ENCODE assay signal across 23 cellular contexts in genomic region chrX:38651625-38652601, GRCh38.
DNase-seq lines count a peak whose midpoint lies in the region; ATAC-seq and FAIRE-seq lines count a peak whose summit lies in the region.
"Had no signal": no experiment of that assay in that cellular context is flagged by ENCODE, and none has a peak within 500 bp of the region (broad histone marks: within the 10 kb centered on the region; RNA-seq: fewer than 3 reads in every experiment).

No MANE protein-coding gene starts in this region.

- DNase-seq in Right ventricle myocardium inferior (ENCODE audit: missing footprints) (no peak), cardiac septum (ENCODE audit: low spot score) (no peak), kidney tubule cell (ENCODE audit: low spot score) (no peak), D341Med (ENCODE audit: low spot score) (no peak), DMS79 treated with DMSO at 0.1 percent for 48 hours (lab: John Stamatoyannopoulos, UW) (no peak)
- no peak for DNase-seq in effector memory CD8-positive, alpha-beta T cell
- DNase-seq: 8988T; activated CD4-positive, alpha-beta T cell treated with anti-CD3 and anti-CD28 coated beads, Interleukin-2, amount 10 ng/mL, durations not matched to agents 24 days and 14 days; activated naive CD4-positive, alpha-beta T cell treated with anti-CD3 and anti-CD28 coated beads, Interleukin-2, amount 10 ng/mL, durations not matched to agents 7 days and 5 days; amniotic stem cell; cortex of kidney; DMS53; esophagus squamous epithelium; GM23248; HFFc6; mammary epithelial cell; NCI-H1930; NCI-H2227 treated with DMSO at 0.1 percent for 48 hours; NCI-H69 had no signal

- H3K4me1 Mint-ChIP-seq in effector memory CD8-positive, alpha-beta T cell (ENCODE audit: low read depth in 2 of 2) = no peaks in the 10 kb centered on the region
- H3K4me1 Mint-ChIP-seq: activated CD4-positive, alpha-beta T cell treated with anti-CD3 and anti-CD28 coated beads, Interleukin-2, amount 10 ng/mL, durations not matched to agents 24 days and 14 days; activated naive CD4-positive, alpha-beta T cell treated with anti-CD3 and anti-CD28 coated beads, Interleukin-2, amount 10 ng/mL, durations not matched to agents 7 days and 5 days had no signal

- ATAC-seq in Right ventricle myocardium inferior (peak; percentile 71), HG03378 (IDR thresholded peaks at IDR 0.05; ENCODE audit: unreplicated experiment) (peak; percentile 65)
- no peak for ATAC-seq in effector memory CD8-positive, alpha-beta T cell (replicated peaks)

- intact Hi-C loops in Right ventricle myocardium inferior (cut with DNase I) (loop anchor here (5.0 to 10.0 kb wide), 3 partner anchors 90 to 317 kb away; partner anchors contain the start of gene TSPAN7), cardiac septum (cut with DNase I) (no loop called here)

- H3K4me3 Mint-ChIP-seq in effector memory CD8-positive, alpha-beta T cell = no peak overlapping the region
- H3K4me3 Mint-ChIP-seq: activated CD4-positive, alpha-beta T cell treated with anti-CD3 and anti-CD28 coated beads, Interleukin-2, amount 10 ng/mL, durations not matched to agents 24 days and 14 days; activated naive CD4-positive, alpha-beta T cell treated with anti-CD3 and anti-CD28 coated beads, Interleukin-2, amount 10 ng/mL, durations not matched to agents 7 days and 5 days; HFFc6 had no signal

- H3K27me3 Mint-ChIP-seq in effector memory CD8-positive, alpha-beta T cell = no peaks in the 10 kb centered on the region
- H3K27me3 Mint-ChIP-seq: activated CD4-positive, alpha-beta T cell treated with anti-CD3 and anti-CD28 coated beads, Interleukin-2, amount 10 ng/mL, durations not matched to agents 24 days and 14 days; activated naive CD4-positive, alpha-beta T cell treated with anti-CD3 and anti-CD28 coated beads, Interleukin-2, amount 10 ng/mL, durations not matched to agents 7 days and 5 days had no signal

- H3K9me3 Mint-ChIP-seq in effector memory CD8-positive, alpha-beta T cell = no peaks in the 10 kb centered on the region
- H3K9me3 Mint-ChIP-seq: activated CD4-positive, alpha-beta T cell treated with anti-CD3 and anti-CD28 coated beads, Interleukin-2, amount 10 ng/mL, durations not matched to agents 24 days and 14 days; activated naive CD4-positive, alpha-beta T cell treated with anti-CD3 and anti-CD28 coated beads, Interleukin-2, amount 10 ng/mL, durations not matched to agents 7 days and 5 days; HFFc6 had no signal

- H3K27ac Mint-ChIP-seq in effector memory CD8-positive, alpha-beta T cell = no peak overlapping the region
- H3K27ac Mint-ChIP-seq: activated CD4-positive, alpha-beta T cell treated with anti-CD3 and anti-CD28 coated beads, Interleukin-2, amount 10 ng/mL, durations not matched to agents 24 days and 14 days; activated naive CD4-positive, alpha-beta T cell treated with anti-CD3 and anti-CD28 coated beads, Interleukin-2, amount 10 ng/mL, durations not matched to agents 7 days and 5 days; HFFc6 had no signal

- peak; percentile 49 for FAIRE-seq in colon (lab: Jason Lieb, UNC)
- FAIRE-seq: HTR-8/SVneo, keratinocyte had no signal

- no peaks in the 10 kb centered on the region for H3K36me3 Mint-ChIP-seq in effector memory CD8-positive, alpha-beta T cell (ENCODE audit: insufficient read depth)
- H3K36me3 Mint-ChIP-seq: activated naive CD4-positive, alpha-beta T cell treated with anti-CD3 and anti-CD28 coated beads, Interleukin-2, amount 10 ng/mL, durations not matched to agents 7 days and 5 days had no signal
